Comparison of ENCODE assay signal across 25 cellular contexts in the genomic region with DNA sequence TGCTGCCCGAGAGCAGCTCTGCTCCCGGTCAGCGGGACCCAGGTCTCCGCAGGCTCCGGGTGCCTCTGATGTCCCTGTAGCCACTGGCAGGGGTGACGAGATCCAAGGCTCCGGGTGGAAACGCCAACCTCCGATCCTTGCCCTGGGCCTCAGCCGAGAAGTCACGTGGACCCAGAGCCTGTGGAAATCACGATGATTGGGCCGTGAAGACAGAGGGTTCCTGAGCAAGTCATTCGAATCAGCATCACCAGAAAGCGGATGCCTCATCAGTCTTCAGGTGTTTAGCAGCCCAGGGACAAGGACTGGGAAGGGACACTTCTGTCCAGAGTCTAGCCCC.
"Had no signal": no experiment of that assay in that cellular context is flagged by ENCODE, and none has a peak within 500 bp of the region (broad histone marks: within the 10 kb centered on the region; RNA-seq: fewer than 3 reads in every experiment).

No MANE protein-coding gene starts in this region.

- H3K27ac Mint-ChIP-seq: activated CD4-positive, alpha-beta T cell treated with anti-CD3 and anti-CD28 coated beads, Interleukin-2, amount 10 ng/mL, durations not matched to agents 7 days and 5 days; activated CD8-positive, alpha-beta T cell treated with anti-CD3 and anti-CD28 coated beads for 36 hours; activated naive CD8-positive, alpha-beta T cell; activated T-helper 17 cell treated with anti-CD3 and anti-CD28 coated beads, Interleukin-2, amount 50 U/mL, for 72 hours; dendritic cell treated with granulocyte-macrophage colony-stimulating factor and Interleukin-4, amounts not matched to agents 40 ng/mL and 50 ng/mL, for 4 days; endodermal cell had no signal

- H3K4me3 ChIP-seq: coronary artery, dorsolateral prefrontal cortex had no signal

- H3K36me3 ChIP-seq: brain microvascular endothelial cell had no signal

- DNase-seq: activated CD4-positive, alpha-beta T cell treated with anti-CD3 and anti-CD28 coated beads for 1 hour; activated CD4-positive, alpha-beta T cell treated with anti-CD3 and anti-CD28 coated beads for 4 hours; activated CD4-positive, alpha-beta T cell treated with anti-CD3 and anti-CD28 coated beads, Interleukin-2, amount 10 ng/mL, durations not matched to agents 7 days and 5 days; activated CD4-positive, alpha-beta T cell treated with anti-CD3 and anti-CD28 coated beads, Interleukin-2, amount 50 U/mL, for 48 hours; activated CD8-positive, alpha-beta memory T cell treated with anti-CD3 and anti-CD28 coated beads for 24 hours; activated CD8-positive, alpha-beta T cell treated with anti-CD3 and anti-CD28 coated beads for 36 hours; activated effector memory CD4-positive, alpha-beta T cell treated with Interleukin-2 at 50 U/mL for 16 hours; activated gamma-delta T cell treated with Interleukin-2 at 50 U/mL for 16 hours; activated naive CD4-positive, alpha-beta T cell treated with anti-CD3 and anti-CD28 coated beads, Interleukin-2, amount 50 U/mL, for 16 hours; activated naive CD4-positive, alpha-beta T cell treated with Interleukin-2 at 50 U/mL for 16 hours; activated T-cell treated with anti-CD3 and anti-CD28 coated beads, Interleukin-2, amount 50 U/mL, for 4 hours; amniotic stem cell; anterior cingulate cortex; brain microvascular endothelial cell; dorsolateral prefrontal cortex; effector memory CD4-positive, alpha-beta T cell; endodermal cell; foreskin fibroblast; T-helper 2 cell had no signal

- H3K36me3 Mint-ChIP-seq: activated naive CD8-positive, alpha-beta T cell had no signal

- H3K4me1 Mint-ChIP-seq: activated CD4-positive, alpha-beta T cell treated with anti-CD3 and anti-CD28 coated beads, Interleukin-2, amount 10 ng/mL, durations not matched to agents 7 days and 5 days; activated T-helper 17 cell treated with anti-CD3 and anti-CD28 coated beads, Interleukin-2, amount 50 U/mL, for 72 hours; central memory CD8-positive, alpha-beta T cell had no signal

- H3K27me3 Mint-ChIP-seq: activated CD8-positive, alpha-beta T cell treated with anti-CD3 and anti-CD28 coated beads for 36 hours; activated naive CD8-positive, alpha-beta T cell; activated T-helper 17 cell treated with anti-CD3 and anti-CD28 coated beads, Interleukin-2, amount 50 U/mL, for 72 hours; central memory CD8-positive, alpha-beta T cell had no signal

- H3K27me3 ChIP-seq: brain microvascular endothelial cell had no signal

- ATAC-seq: activated CD8-positive, alpha-beta T cell treated with anti-CD3 and anti-CD28 coated beads for 36 hours; activated T-cell treated with anti-CD3 and anti-CD28 coated beads, Interleukin-2, amount 50 U/mL, for 4 hours; activated T-helper 17 cell treated with anti-CD3 and anti-CD28 coated beads, Interleukin-2, amount 50 U/mL, for 72 hours; esophagus mucosa had no signal

- H3K4me3 Mint-ChIP-seq: activated CD4-positive, alpha-beta T cell treated with anti-CD3 and anti-CD28 coated beads, Interleukin-2, amount 10 ng/mL, durations not matched to agents 7 days and 5 days; activated CD8-positive, alpha-beta T cell treated with anti-CD3 and anti-CD28 coated beads for 36 hours; activated naive CD8-positive, alpha-beta T cell; activated T-cell treated with anti-CD3 and anti-CD28 coated beads, Interleukin-2, amount 50 U/mL, for 4 hours; activated T-helper 17 cell treated with anti-CD3 and anti-CD28 coated beads, Interleukin-2, amount 50 U/mL, for 72 hours; central memory CD8-positive, alpha-beta T cell; dendritic cell treated with granulocyte-macrophage colony-stimulating factor and Interleukin-4, amounts not matched to agents 40 ng/mL and 50 ng/mL, for 4 days; endodermal cell had no signal

- H3K9me3 Mint-ChIP-seq: activated CD4-positive, alpha-beta T cell treated with anti-CD3 and anti-CD28 coated beads, Interleukin-2, amount 10 ng/mL, durations not matched to agents 7 days and 5 days; activated CD8-positive, alpha-beta T cell treated with anti-CD3 and anti-CD28 coated beads for 36 hours; activated T-cell treated with anti-CD3 and anti-CD28 coated beads, Interleukin-2, amount 50 U/mL, for 4 hours; activated T-helper 17 cell treated with anti-CD3 and anti-CD28 coated beads, Interleukin-2, amount 50 U/mL, for 72 hours; central memory CD8-positive, alpha-beta T cell; dendritic cell treated with granulocyte-macrophage colony-stimulating factor and Interleukin-4, amounts not matched to agents 40 ng/mL and 50 ng/mL, for 4 days; endodermal cell had no signal

- H3K27ac ChIP-seq: brain microvascular endothelial cell, coronary artery, dorsolateral prefrontal cortex had no signal
